Comparison of ENCODE assay signal across 9 cellular contexts in the genomic region with DNA sequence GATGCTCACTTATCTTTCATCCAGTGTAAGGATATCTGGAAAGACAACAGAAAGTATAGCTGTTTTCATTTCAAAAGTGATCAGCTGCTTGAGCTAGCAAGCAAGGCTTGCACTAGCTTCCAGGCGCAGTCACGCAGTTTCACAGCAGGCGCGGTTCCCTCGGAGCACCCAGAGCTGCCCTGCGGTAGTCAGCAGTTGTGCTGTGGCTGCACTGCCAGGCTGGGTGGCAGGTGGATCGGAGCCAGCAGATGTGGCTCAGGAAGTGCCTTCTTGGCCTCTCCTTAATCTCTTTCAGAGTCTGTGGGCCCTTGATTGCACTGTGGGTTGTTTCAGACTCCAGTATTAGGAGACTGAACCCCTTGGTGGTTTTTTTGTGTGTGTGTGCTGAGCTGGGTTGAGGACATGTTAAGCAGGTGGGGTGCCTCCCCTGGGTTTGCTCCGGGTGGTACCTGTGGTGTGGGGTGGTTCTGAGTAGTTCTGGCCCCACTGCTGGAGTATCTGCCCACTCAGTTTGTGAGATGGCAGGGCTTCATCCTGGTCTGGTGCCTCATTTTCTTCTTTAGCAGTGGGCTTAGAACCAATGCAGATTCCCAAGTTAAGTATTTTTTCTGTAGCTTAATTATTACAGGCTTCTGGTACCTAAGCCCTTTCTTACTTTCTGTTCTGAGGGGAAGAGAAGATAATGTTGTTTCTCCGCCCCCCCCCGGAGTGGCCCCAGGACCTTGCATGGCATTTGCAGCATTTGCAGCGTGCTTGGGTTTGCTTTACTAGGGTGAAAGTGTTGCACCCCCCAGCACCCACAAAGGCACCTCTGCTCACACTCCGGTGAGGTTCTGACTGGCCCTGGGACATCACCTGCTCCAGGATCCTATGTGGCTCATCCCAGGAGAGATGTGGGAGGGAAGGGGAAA. TPM values are rescaled to one million over a fixed set of nuclear protein-coding genes. Genes with fewer than 3 reads are reported as not detected.
DNase-seq lines count a peak whose midpoint lies in the region; ATAC-seq, FAIRE-seq and TF ChIP-seq lines count a peak whose summit lies in the region.
"Had no signal": no experiment of that assay in that cellular context is flagged by ENCODE, and none has a peak within 500 bp of the region (broad histone marks: within the 10 kb centered on the region; RNA-seq: fewer than 3 reads in every experiment).

No MANE protein-coding gene starts in this region.

- peak; percentile 77 for ATAC-seq in activated CD8-positive, alpha-beta T cell treated with anti-CD3 and anti-CD28 coated beads, Interleukin-2, amount 10 ng/mL, durations not matched to agents 7 days and 5 days
- peak; percentile 54 to 67 for ATAC-seq in natural killer cell treated with Interleukin-12 subunit alpha and Interleukin-12 subunit beta and Interleukin-15 and Interleukin-18, amount 100 ng/mL, for 72 hours

- CTCF ChIA-PET in activated CD8-positive, alpha-beta T cell treated with anti-CD3 and anti-CD28 coated beads, Interleukin-2, amount 10 ng/mL, durations not matched to agents 7 days and 5 days (lab: Charles Lee) = interaction anchor here (1.4 to 2.0 kb wide), 2 partner anchors 9 to 15 kb away, joined by 3 to 8 read pairs; no protein-coding TSS in a partner anchor

- TF ChIP-seq POLR2A in GM12891 (IDR thresholded peaks at IDR 0.05; ENCODE audit: low read depth, low read length) (no peak), H54 (IDR thresholded peaks at IDR 0.05; ENCODE audit: low read depth, low read length) (no peak)

- H3K36me3 Mint-ChIP-seq in activated CD8-positive, alpha-beta T cell treated with anti-CD3 and anti-CD28 coated beads, Interleukin-2, amount 10 ng/mL, durations not matched to agents 7 days and 5 days (ENCODE audit: low read depth) = peaks cover 44% of the 10 kb centered on the region
- H3K36me3 Mint-ChIP-seq in natural killer cell treated with Interleukin-12 subunit alpha and Interleukin-12 subunit beta and Interleukin-15 and Interleukin-18, amount 100 ng/mL, for 72 hours = no peaks in the 10 kb centered on the region

- H3K9me3 Mint-ChIP-seq in activated CD8-positive, alpha-beta T cell treated with anti-CD3 and anti-CD28 coated beads, Interleukin-2, amount 10 ng/mL, durations not matched to agents 7 days and 5 days (ENCODE audit: insufficient read depth) = no peaks in the 10 kb centered on the region
- H3K9me3 Mint-ChIP-seq in natural killer cell treated with Interleukin-12 subunit alpha and Interleukin-12 subunit beta and Interleukin-15 and Interleukin-18, amount 100 ng/mL, for 72 hours = no peaks in the 10 kb centered on the region

- peak overlapping the region; percentile 34 for H3K4me3 Mint-ChIP-seq in activated CD8-positive, alpha-beta T cell treated with anti-CD3 and anti-CD28 coated beads, Interleukin-2, amount 10 ng/mL, durations not matched to agents 7 days and 5 days
- H3K4me3 Mint-ChIP-seq in natural killer cell treated with Interleukin-12 subunit alpha and Interleukin-12 subunit beta and Interleukin-15 and Interleukin-18, amount 100 ng/mL, for 72 hours = peak overlapping the region; percentile 45

- POLR2A ChIA-PET in activated CD8-positive, alpha-beta T cell treated with anti-CD3 and anti-CD28 coated beads, Interleukin-2, amount 10 ng/mL, durations not matched to agents 7 days and 5 days (lab: Charles Lee) = interaction anchor here (0.7 to 0.8 kb wide), 3 partner anchors 17 to 97 kb away, joined by 3 read pairs; a partner anchor contains a TSS

- DNase-seq in GM12891 (ENCODE audit: insufficient read length, low spot score) (no peak), LoVo (ENCODE audit: low spot score) (no peak), SHP77 treated with DMSO at 0.1 percent for 48 hours (lab: John Stamatoyannopoulos, UW) (no peak), H54 (ENCODE audit: insufficient read length, low spot score) (no peak), epidermal melanocyte (ENCODE audit: insufficient read length, low spot score) (no peak)
- DNase-seq in Jurkat, Clone E6-1 (ENCODE audit: low read depth, low spot score) = peak; percentile 94
- peak; percentile 62 for DNase-seq in activated CD8-positive, alpha-beta T cell treated with anti-CD3 and anti-CD28 coated beads, Interleukin-2, amount 10 ng/mL, durations not matched to agents 7 days and 5 days
- no peak for DNase-seq in natural killer cell treated with Interleukin-12 subunit alpha and Interleukin-12 subunit beta and Interleukin-15 and Interleukin-18, amount 100 ng/mL, for 72 hours (ENCODE audit: low spot score)

- FAIRE-seq in GM12891 (lab: Jason Lieb, UNC) = peak; percentile 61
- FAIRE-seq in H54 (lab: Jason Lieb, UNC) = no peak

- H3K27me3 Mint-ChIP-seq in activated CD8-positive, alpha-beta T cell treated with anti-CD3 and anti-CD28 coated beads, Interleukin-2, amount 10 ng/mL, durations not matched to agents 7 days and 5 days (ENCODE audit: low read depth) = no peaks in the 10 kb centered on the region
- H3K27me3 Mint-ChIP-seq in natural killer cell treated with Interleukin-12 subunit alpha and Interleukin-12 subunit beta and Interleukin-15 and Interleukin-18, amount 100 ng/mL, for 72 hours = no peaks in the 10 kb centered on the region

- peak overlapping the region; percentile 82 for H3K27ac Mint-ChIP-seq in activated CD8-positive, alpha-beta T cell treated with anti-CD3 and anti-CD28 coated beads, Interleukin-2, amount 10 ng/mL, durations not matched to agents 7 days and 5 days
- H3K27ac Mint-ChIP-seq in natural killer cell treated with Interleukin-12 subunit alpha and Interleukin-12 subunit beta and Interleukin-15 and Interleukin-18, amount 100 ng/mL, for 72 hours = peak overlapping the region in 1 of 2 donors; percentile 58

- H3K4me1 Mint-ChIP-seq in activated CD8-positive, alpha-beta T cell treated with anti-CD3 and anti-CD28 coated beads, Interleukin-2, amount 10 ng/mL, durations not matched to agents 7 days and 5 days (ENCODE audit: low read depth) = peaks cover 82% of the 10 kb centered on the region
- peaks cover 49 to 56% of the 10 kb centered on the region in 2 donors for H3K4me1 Mint-ChIP-seq in natural killer cell treated with Interleukin-12 subunit alpha and Interleukin-12 subunit beta and Interleukin-15 and Interleukin-18, amount 100 ng/mL, for 72 hours (ENCODE audit: low read depth in 2 of 2)

- peak overlapping the region; percentile 21 for H3K4me3 ChIP-seq in Jurkat, Clone E6-1 (ENCODE audit: low read length)
- H3K4me3 ChIP-seq: gastrocnemius medialis had no signal

TF ChIP-seq in GM12891, 5 proteins besides CTCF, POLR2A, EP300 and RAD21:
- peak; percentile 39; the same call in 1 of the 2 replicates for TF ChIP-seq POLR2AphosphoS5 (IDR thresholded peaks at IDR 0.05; ENCODE audit: low read depth, low read length)
- no peak for TF ChIP-seq SPI1 (IDR thresholded peaks at IDR 0.05; ENCODE audit: low read depth, low read length)
- TF ChIP-seq POU2F2 (IDR thresholded peaks at IDR 0.05; ENCODE audit: low read depth, low read length) = no peak
- no peak for TF ChIP-seq TAF1 (IDR thresholded peaks at IDR 0.05; ENCODE audit: low read depth, low read length)
- TF ChIP-seq PAX5 (IDR thresholded peaks at IDR 0.05; ENCODE audit: insufficient read depth, low read length, severe bottlenecking) = no peak

RNA-seq across cellular contexts. Expression of a gene that starts 16.4 kb away (rescaled TPM):
- 12.5 TPM for polyA plus RNA-seq in GM12891 (2012; ENCODE audit: low read depth, missing spikeins)
- polyA plus RNA-seq in Jurkat, Clone E6-1 (2012; ENCODE audit: insufficient read depth, insufficient read length) = 34.9 TPM
- total RNA-seq in activated CD8-positive, alpha-beta T cell treated with anti-CD3 and anti-CD28 coated beads, Interleukin-2, amount 10 ng/mL, durations not matched to agents 7 days and 5 days = 10 to 100 TPM; 43.1 to 45.5 TPM
- 10 to 100 TPM; 37.8 to 69.9 TPM for total RNA-seq in natural killer cell treated with Interleukin-12 subunit alpha and Interleukin-12 subunit beta and Interleukin-15 and Interleukin-18, amount 100 ng/mL, for 72 hours

Comparison
In these comparisons a context has a peak if more than half of its experiments do, and no peak if none do; other contexts are left out.
1. DNase-seq: peak in Jurkat, Clone E6-1 (single experiment) and activated CD8-positive, alpha-beta T cell treated with anti-CD3 and anti-CD28 coated beads, Interleukin-2, amount 10 ng/mL, durations not matched to agents 7 days and 5 days (single experiment); none in GM12891 (single experiment), natural killer cell treated with Interleukin-12 subunit alpha and Interleukin-12 subunit beta and Interleukin-15 and Interleukin-18, amount 100 ng/mL, for 72 hours (single experiment), LoVo (single experiment), SHP77 treated with DMSO at 0.1 percent for 48 hours (single experiment), H54 (single experiment) and epidermal melanocyte (single experiment).